ENCODE assay signal across 1 cellular context in genomic region chr16:88482630-88483391, GRCh38.
A peak's percentile ranks its signal among the peaks of the same experiment; 100 is the strongest.
TF ChIP-seq lines count a peak whose summit lies in the region.

No MANE protein-coding gene starts in this region.

TF ChIP-seq in HepG2, 621 proteins besides CTCF, POLR2A, EP300 and RAD21:
- TF ChIP-seq POLR2AphosphoS5 (IDR thresholded peaks at IDR 0.05; ENCODE audit: low read depth, low read length) (no peak), ZMYM3 (CRISPR knock-in tag; IDR thresholded peaks at IDR 0.05) (peak; percentile 71), ZNF629 (CRISPR knock-in tag; conservative IDR thresholded peaks at IDR 0.05) (peak; percentile 95), CSRNP2 (CRISPR knock-in tag; conservative IDR thresholded peaks at IDR 0.05; ENCODE audit: low read depth) (no peak), PCBP1 (IDR thresholded peaks at IDR 0.05; ENCODE audit: borderline replicate concordance, low read depth, low read length) (0 out of 2 replicates have a peak, but pooled peaks have one; percentile 45), ZBTB38 (CRISPR knock-in tag; IDR thresholded peaks at IDR 0.05) (0 out of 2 replicates have a peak, but pooled peaks have one; percentile 34), ZBTB49 (CRISPR knock-in tag; IDR thresholded peaks at IDR 0.05; ENCODE audit: borderline replicate concordance) (no peak), SMAD3 (CRISPR knock-in tag; IDR thresholded peaks at IDR 0.05) (no peak), AGO2 (optimal IDR thresholded peaks at IDR 0.05; ENCODE audit: low read depth, low read length) (peak; percentile 13), RBM39 (IDR thresholded peaks at IDR 0.05; ENCODE audit: low read depth, low read length, poor library complexity, severe bottlenecking) (peak; percentile 70), TFAP4 (IDR thresholded peaks at IDR 0.05; ENCODE audit: borderline replicate concordance, low read depth) (peak; percentile 7; the same call in 1 of the 2 replicates), SIN3B (IDR thresholded peaks at IDR 0.05; ENCODE audit: low read length) (no peak), POLR2G (IDR thresholded peaks at IDR 0.05; ENCODE audit: low read depth, low read length) (no peak), ZNF687 (CRISPR knock-in tag; IDR thresholded peaks at IDR 0.05) (peak; percentile 41; the same call in 1 of the 2 replicates), ZNF263 (CRISPR knock-in tag; IDR thresholded peaks at IDR 0.05) (peak; percentile 80), HNRNPL (IDR thresholded peaks at IDR 0.05; ENCODE audit: low read depth, low read length) (peak; percentile 89), ZBTB33 (CRISPR knock-in tag; IDR thresholded peaks at IDR 0.05) (peak; percentile 96), HIC2 (CRISPR knock-in tag; IDR thresholded peaks at IDR 0.05; ENCODE audit: low read depth) (peak; percentile 60)
TF ChIP-seq in HepG2: peak in this region for 12.
